9 cellular contexts compared by ENCODE assay signal in the genomic region with DNA sequence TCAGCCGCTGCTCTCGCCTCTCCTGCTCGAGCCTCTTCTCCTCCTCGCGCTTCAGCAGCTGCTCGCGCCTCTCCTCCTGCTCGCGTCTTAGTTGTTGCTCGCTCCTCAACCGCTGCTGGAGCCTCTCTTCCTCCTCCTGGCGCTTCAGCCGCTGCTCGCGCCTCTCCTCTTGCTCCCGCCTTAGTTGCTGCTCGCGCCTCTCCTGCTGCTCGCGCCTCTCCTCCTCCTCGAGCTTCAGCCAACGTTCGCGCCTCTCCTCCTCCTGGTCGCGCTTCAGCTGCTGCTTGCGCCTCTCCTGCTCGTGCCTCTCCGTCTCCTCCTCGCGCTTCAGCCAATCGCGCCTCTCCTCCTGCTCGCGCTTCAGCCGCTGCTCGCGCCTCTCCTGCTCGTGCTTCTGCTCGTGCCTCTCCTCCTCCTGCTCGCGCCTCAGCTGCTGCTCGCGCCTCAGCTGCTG. TPM values are rescaled to one million over a fixed set of nuclear protein-coding genes. Genes with fewer than 3 reads are reported as not detected.
DNase-seq lines count a peak whose midpoint lies in the region; ATAC-seq and TF ChIP-seq lines count a peak whose summit lies in the region.
"Had no signal": no experiment of that assay in that cellular context is flagged by ENCODE, and none has a peak within 500 bp of the region (broad histone marks: within the 10 kb centered on the region; RNA-seq: fewer than 3 reads in every experiment).

No MANE protein-coding gene starts in this region.

- peak; percentile 6 to 34 (median 31) for ATAC-seq in T-cell (replicated peaks in 1 of 4)
- peak; percentile 15 for ATAC-seq in sciatic nerve
- no peak for ATAC-seq in GM19023 (IDR thresholded peaks at IDR 0.05; ENCODE audit: unreplicated experiment)
- ATAC-seq in GM18502 (IDR thresholded peaks at IDR 0.05; ENCODE audit: poor library complexity, unreplicated experiment), result no peak

- H3K4me3 ChIP-seq in fibroblast of pulmonary artery (replicated peaks; ENCODE audit: low read depth, low read length), result peak overlapping the region; percentile 50
- H3K4me3 ChIP-seq: HAP-1 had no signal

- DNase-seq in Ammon's horn (ENCODE audit: low spot score) (peak; percentile 21), HK-2 (ENCODE audit: unreplicated experiment) (peak; percentile 50), T-cell (peak in 2 of 34 experiments; percentile 14 to 29), fibroblast of pulmonary artery (ENCODE audit: low read depth) (peak; percentile 38), sciatic nerve (ENCODE audit: low spot score) (no peak), SHP77 treated with DMSO at 0.1 percent for 48 hours (lab: John Stamatoyannopoulos, UW) (no peak)

- no peak overlapping the region for H3K4me3 Mint-ChIP-seq in T-cell

- POLR2A ChIA-PET in T-cell (lab: Charles Lee), result interaction anchor here in 1 of 2 donors (0.8 kb wide), 1 partner anchor 102 kb away, joined by 22 read pairs; no protein-coding TSS in a partner anchor

- CTCF ChIA-PET in T-cell (lab: Charles Lee), result no interaction called here

- no peaks in the 10 kb centered on the region for H3K9me3 Mint-ChIP-seq in T-cell

- no peaks in the 10 kb centered on the region for H3K36me3 Mint-ChIP-seq in T-cell

- H3K4me1 Mint-ChIP-seq in T-cell, result no peaks in the 10 kb centered on the region

- TF ChIP-seq CTCF in fibroblast of pulmonary artery (IDR thresholded peaks at IDR 0.05; ENCODE audit: low read length, missing control alignments), result no peak

- H3K27ac Mint-ChIP-seq in T-cell, result no peak overlapping the region

- peaks cover 9 to 16% of the 10 kb centered on the region in 2 donors for H3K27me3 Mint-ChIP-seq in T-cell

- intact Hi-C loops in sciatic nerve (cut with DNase I), result no loop called here

RNA-seq across cellular contexts. Expression of a gene that starts 3.7 kb away (rescaled TPM):
- total RNA-seq in T-cell (under 1 TPM in 1 of 5 donors, not detected in 4; 0.03 TPM), sciatic nerve (0.13 TPM)

RNA-seq across cellular contexts. Expression of a gene that starts 22.7 kb away (rescaled TPM):
- total RNA-seq in T-cell (not detected), sciatic nerve (not detected)

RNA-seq across cellular contexts. Expression of a gene that starts 47.5 kb away (rescaled TPM):
- total RNA-seq in T-cell (not detected), sciatic nerve (not detected)

Comparison
In these comparisons a context has a peak if more than half of its experiments do, and no peak if none do; other contexts are left out.
1. DNase-seq: peak in Ammon's horn (single experiment), HK-2 (single experiment) and fibroblast of pulmonary artery (single experiment); none in sciatic nerve (single experiment) and SHP77 treated with DMSO at 0.1 percent for 48 hours (single experiment).
2. ATAC-seq: peak in T-cell (4 of 4) and sciatic nerve (single experiment); none in GM19023 (single experiment) and GM18502 (single experiment).